Comparison of ENCODE assay signal across 8 cellular contexts in genomic region chr21:34913786-34914185, GRCh38.
"Had no signal": no experiment of that assay in that cellular context is flagged by ENCODE, and none has a peak within 500 bp of the region (broad histone marks: within the 10 kb centered on the region; RNA-seq: fewer than 3 reads in every experiment).

No MANE protein-coding gene starts in this region.

- DNase-seq: activated CD4-positive, alpha-beta memory T cell treated with anti-CD3 and anti-CD28 coated beads for 36 hours; activated naive CD4-positive, alpha-beta T cell; esophagus squamous epithelium; hypothalamus had no signal

- H3K36me3 Mint-ChIP-seq: activated CD4-positive, alpha-beta memory T cell treated with anti-CD3 and anti-CD28 coated beads for 36 hours; neural progenitor cell had no signal

- H3K27ac Mint-ChIP-seq: activated CD4-positive, alpha-beta memory T cell treated with anti-CD3 and anti-CD28 coated beads for 36 hours; neural progenitor cell had no signal

- H3K27ac ChIP-seq: cardiac muscle cell, esophagus squamous epithelium, neural progenitor cell, parathyroid adenoma, VCaP had no signal

- H3K4me3 ChIP-seq: cardiac muscle cell, esophagus squamous epithelium, neural progenitor cell had no signal

- H3K4me2 ChIP-seq: neural progenitor cell had no signal

- H3K27me3 ChIP-seq: neural progenitor cell had no signal

- H2AFZ ChIP-seq: neural progenitor cell, parathyroid adenoma had no signal

- H3K9me3 ChIP-seq: esophagus squamous epithelium had no signal

- H3K4me1 ChIP-seq: esophagus squamous epithelium, neural progenitor cell, parathyroid adenoma had no signal

- H3K36me3 ChIP-seq: cardiac muscle cell, esophagus squamous epithelium, neural progenitor cell had no signal

- H3K9ac ChIP-seq: neural progenitor cell, parathyroid adenoma had no signal

- H3K27me3 Mint-ChIP-seq: activated CD4-positive, alpha-beta memory T cell treated with anti-CD3 and anti-CD28 coated beads for 36 hours had no signal

- H3K4me3 Mint-ChIP-seq: activated CD4-positive, alpha-beta memory T cell treated with anti-CD3 and anti-CD28 coated beads for 36 hours; neural progenitor cell had no signal

- H3K9me3 Mint-ChIP-seq: activated CD4-positive, alpha-beta memory T cell treated with anti-CD3 and anti-CD28 coated beads for 36 hours had no signal
